Comparison of ENCODE assay signal across 8 cellular contexts in the genomic region with DNA sequence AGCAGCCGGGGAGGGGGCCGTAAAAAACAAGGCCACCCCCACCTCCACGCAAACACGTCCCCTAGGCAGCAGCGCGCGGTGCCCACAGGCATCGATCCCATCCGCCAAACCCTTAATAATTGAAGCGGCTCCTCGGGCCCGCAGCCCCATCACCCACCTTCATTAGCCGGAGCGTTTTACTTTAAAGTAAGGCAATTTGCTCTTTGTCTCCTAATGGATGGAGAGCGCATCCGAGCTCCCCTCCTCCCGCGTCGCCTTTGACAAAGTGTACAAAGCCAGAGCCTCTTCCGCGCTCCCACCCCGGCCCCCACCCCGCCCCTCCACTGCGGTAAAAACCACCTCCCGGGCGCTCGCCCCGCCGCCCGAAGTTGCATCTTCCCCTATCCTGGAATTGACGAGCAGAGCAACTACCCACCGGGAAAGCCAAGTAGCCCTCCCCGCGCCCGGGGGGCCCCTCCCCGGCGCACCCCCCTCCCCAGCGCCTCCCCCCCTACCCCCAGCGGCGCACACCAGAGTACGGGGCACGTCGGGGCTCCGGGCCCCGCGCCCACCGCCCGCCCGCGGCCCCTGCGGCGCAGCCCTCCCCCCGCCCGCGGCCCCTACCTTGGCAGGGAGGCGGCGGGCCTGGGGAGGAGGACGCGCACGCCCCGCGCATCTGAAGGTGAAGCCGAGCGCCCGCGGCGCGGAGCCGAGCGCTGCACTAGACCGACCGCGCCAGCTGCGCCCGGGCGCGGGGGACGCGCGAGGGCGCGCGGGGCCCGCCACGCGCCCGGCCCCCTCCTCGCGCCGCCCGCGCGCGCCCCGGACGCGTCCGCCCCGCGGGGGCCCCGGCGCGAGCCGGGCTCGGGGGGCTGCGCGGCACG. TPM values are rescaled to one million over a fixed set of nuclear protein-coding genes. Genes with fewer than 3 reads are reported as not detected.
DNase-seq lines count a peak whose midpoint lies in the region; ATAC-seq and TF ChIP-seq lines count a peak whose summit lies in the region.

A gene with protein sequence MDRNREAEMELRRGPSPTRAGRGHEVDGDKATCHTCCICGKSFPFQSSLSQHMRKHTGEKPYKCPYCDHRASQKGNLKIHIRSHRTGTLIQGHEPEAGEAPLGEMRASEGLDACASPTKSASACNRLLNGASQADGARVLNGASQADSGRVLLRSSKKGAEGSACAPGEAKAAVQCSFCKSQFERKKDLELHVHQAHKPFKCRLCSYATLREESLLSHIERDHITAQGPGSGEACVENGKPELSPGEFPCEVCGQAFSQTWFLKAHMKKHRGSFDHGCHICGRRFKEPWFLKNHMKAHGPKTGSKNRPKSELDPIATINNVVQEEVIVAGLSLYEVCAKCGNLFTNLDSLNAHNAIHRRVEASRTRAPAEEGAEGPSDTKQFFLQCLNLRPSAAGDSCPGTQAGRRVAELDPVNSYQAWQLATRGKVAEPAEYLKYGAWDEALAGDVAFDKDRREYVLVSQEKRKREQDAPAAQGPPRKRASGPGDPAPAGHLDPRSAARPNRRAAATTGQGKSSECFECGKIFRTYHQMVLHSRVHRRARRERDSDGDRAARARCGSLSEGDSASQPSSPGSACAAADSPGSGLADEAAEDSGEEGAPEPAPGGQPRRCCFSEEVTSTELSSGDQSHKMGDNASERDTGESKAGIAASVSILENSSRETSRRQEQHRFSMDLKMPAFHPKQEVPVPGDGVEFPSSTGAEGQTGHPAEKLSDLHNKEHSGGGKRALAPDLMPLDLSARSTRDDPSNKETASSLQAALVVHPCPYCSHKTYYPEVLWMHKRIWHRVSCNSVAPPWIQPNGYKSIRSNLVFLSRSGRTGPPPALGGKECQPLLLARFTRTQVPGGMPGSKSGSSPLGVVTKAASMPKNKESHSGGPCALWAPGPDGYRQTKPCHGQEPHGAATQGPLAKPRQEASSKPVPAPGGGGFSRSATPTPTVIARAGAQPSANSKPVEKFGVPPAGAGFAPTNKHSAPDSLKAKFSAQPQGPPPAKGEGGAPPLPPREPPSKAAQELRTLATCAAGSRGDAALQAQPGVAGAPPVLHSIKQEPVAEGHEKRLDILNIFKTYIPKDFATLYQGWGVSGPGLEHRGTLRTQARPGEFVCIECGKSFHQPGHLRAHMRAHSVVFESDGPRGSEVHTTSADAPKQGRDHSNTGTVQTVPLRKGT (minus strand): TSS at position 702 of the 863 bp plus-strand sequence. CDS start 52,188 bp downstream, outside the sequence.

- ATAC-seq in foreskin keratinocyte (peak; percentile 29), GM19452 (IDR thresholded peaks at IDR 0.05; ENCODE audit: unreplicated experiment) (no peak), HG02623 (IDR thresholded peaks at IDR 0.05; ENCODE audit: unreplicated experiment) (no peak)

- H3K9me3 Mint-ChIP-seq in neural crest cell: no peaks in the 10 kb centered on the region

- H3K36me3 Mint-ChIP-seq in neural crest cell (ENCODE audit: low read depth): no peaks in the 10 kb centered on the region

- H3K27me3 ChIP-seq in foreskin keratinocyte: no peaks in the 10 kb centered on the region

- peaks cover 55% of the 10 kb centered on the region for H3K4me1 Mint-ChIP-seq in neural crest cell

- peak within 1 kb of the TSS; percentile 98 for H3K4me3 Mint-ChIP-seq in neural crest cell

- peak within 1 kb of the TSS; percentile 100 for H3K27ac Mint-ChIP-seq in neural crest cell (ENCODE audit: unreplicated experiment)

- peaks cover under 1% of the 10 kb centered on the region for H3K4me1 ChIP-seq in foreskin keratinocyte

- TF ChIP-seq CTCF in foreskin keratinocyte (conservative IDR thresholded peaks at IDR 0.05) (no peak), neural crest cell (conservative IDR thresholded peaks at IDR 0.05) (no peak)

- peak within 1 kb of the TSS; percentile 44 for H3K27ac ChIP-seq in foreskin keratinocyte

- peak; percentile 28 for DNase-seq in NCI-H1436 (lab: John Stamatoyannopoulos, UW)
- no peak for DNase-seq in NCI-H1436 treated with DMSO at 0.1 percent for 48 hours (lab: John Stamatoyannopoulos, UW)
- peak; percentile 24 for DNase-seq in M059J (ENCODE audit: low read depth)
- peak; percentile 47 for DNase-seq in activated T-cell treated with anti-CD3 and anti-CD28 coated beads, Interleukin-2, amount 50 U/mL, for 1 hour
- DNase-seq in foreskin keratinocyte: peak in 1 of 2 donors; percentile 18
- peak; percentile 40 for DNase-seq in neural crest cell (ENCODE audit: low read depth, low spot score)

- peaks cover 6% of the 10 kb centered on the region for H3K27me3 Mint-ChIP-seq in neural crest cell (ENCODE audit: low read depth)

RNA-seq across cellular contexts. Expression of the gene that starts here (rescaled TPM):
- total RNA-seq in M059J (2014; rRNA removed; shearing (Covaris generic)): 2.6 and 8.9 TPM in 2 replicates
- total RNA-seq in foreskin keratinocyte (11.7 and 14.6 TPM in 2 replicates), neural crest cell (90.7 and 91.2 TPM in 2 replicates)
- polyA plus RNA-seq in foreskin keratinocyte: 5.9 and 8.2 TPM in 2 replicates
